11 cellular contexts compared by ENCODE assay signal in genomic region chr22:24128631-24129601, GRCh38. TPM values are rescaled to one million over a fixed set of nuclear protein-coding genes. Genes with fewer than 3 reads are reported as not detected.
A peak's percentile ranks its signal among the peaks of the same experiment; 100 is the strongest.
DNase-seq lines count a peak whose midpoint lies in the region; ATAC-seq and TF ChIP-seq lines count a peak whose summit lies in the region.
"Had no signal": no experiment of that assay in that cellular context is flagged by ENCODE, and none has a peak within 500 bp of the region (broad histone marks: within the 10 kb centered on the region; RNA-seq: fewer than 3 reads in every experiment).

No MANE protein-coding gene starts in this region.

- peaks cover 3% of the 10 kb centered on the region for H3K36me3 ChIP-seq in CD8-positive, alpha-beta memory T cell (ENCODE audit: insufficient read depth, low read length)
- H3K36me3 ChIP-seq in endodermal cell (ENCODE audit: control insufficient read depth, insufficient read depth, low read length) = peaks cover 31% of the 10 kb centered on the region

- ATAC-seq in HG03135 (IDR thresholded peaks at IDR 0.05; ENCODE audit: unreplicated experiment) = no peak

- H3K9me3 Mint-ChIP-seq in CD8-positive, alpha-beta memory T cell = no peaks in the 10 kb centered on the region
- H3K9me3 Mint-ChIP-seq in glutamatergic neuron (ENCODE audit: unreplicated experiment) = no peaks in the 10 kb centered on the region
- no peaks in the 10 kb centered on the region for H3K9me3 Mint-ChIP-seq in endodermal cell

- H3K27ac ChIP-seq in CD8-positive, alpha-beta memory T cell (ENCODE audit: low read depth, low read length) = no peak overlapping the region
- no peak overlapping the region for H3K27ac ChIP-seq in endodermal cell (ENCODE audit: low read depth, low read length)
- H3K27ac ChIP-seq: thyroid gland had no signal

- peaks cover 0 to 56% (median 4%) of the 10 kb centered on the region in 3 donors for H3K36me3 Mint-ChIP-seq in CD8-positive, alpha-beta memory T cell
- H3K36me3 Mint-ChIP-seq in glutamatergic neuron (ENCODE audit: unreplicated experiment) (no peaks in the 10 kb centered on the region), endodermal cell (ENCODE audit: low read depth) (peaks cover 28% of the 10 kb centered on the region)

- H3K27ac Mint-ChIP-seq in CD8-positive, alpha-beta memory T cell = peak overlapping the region in 5 of 8 donors; percentile 36 to 71 (median 50)
- peak overlapping the region; percentile 8 for H3K27ac Mint-ChIP-seq in glutamatergic neuron (ENCODE audit: unreplicated experiment)
- H3K27ac Mint-ChIP-seq in endodermal cell = no peak overlapping the region

- no peaks in the 10 kb centered on the region for H3K27me3 ChIP-seq in CD8-positive, alpha-beta memory T cell (ENCODE audit: insufficient read depth, low read length, poor library complexity, severe bottlenecking)
- H3K27me3 ChIP-seq in endodermal cell (ENCODE audit: control insufficient read depth, insufficient read depth, low read length, poor library complexity, severe bottlenecking) = no peaks in the 10 kb centered on the region
- H3K27me3 ChIP-seq: thyroid gland had no signal

- CTCF ChIA-PET in CD8-positive, alpha-beta memory T cell (lab: Charles Lee) = interaction anchor here (1.8 to 20.8 kb wide), 3 partner anchors 26 to 46 kb away, joined by 5 to 222 read pairs (median 11); no protein-coding TSS in a partner anchor

- peaks cover 7% of the 10 kb centered on the region for H3K4me1 ChIP-seq in CD8-positive, alpha-beta memory T cell (ENCODE audit: insufficient read depth, low read length)
- H3K4me1 ChIP-seq in endodermal cell (ENCODE audit: control insufficient read depth, insufficient read depth, low read length) = no peaks in the 10 kb centered on the region

- H3K4me3 ChIP-seq in CD8-positive, alpha-beta memory T cell (ENCODE audit: low read length) = no peak overlapping the region
- no peak overlapping the region for H3K4me3 ChIP-seq in endodermal cell (ENCODE audit: low read length)
- H3K4me3 ChIP-seq: thyroid gland had no signal

- WGBS in endodermal cell (ENCODE audit: insufficient coverage in 1 of 2, insufficient read length in 1 of 2), 2 experiments = 83 to 94% methylated on average over 5 to 10 of the region's 10 CpGs

- H3K4me1 Mint-ChIP-seq in CD8-positive, alpha-beta memory T cell = peaks cover 8 to 13% (median 11%) of the 10 kb centered on the region in 3 donors
- peaks cover 24% of the 10 kb centered on the region for H3K4me1 Mint-ChIP-seq in glutamatergic neuron (ENCODE audit: low read depth, unreplicated experiment)
- no peaks in the 10 kb centered on the region for H3K4me1 Mint-ChIP-seq in endodermal cell

- no peak overlapping the region for H3K4me3 Mint-ChIP-seq in CD8-positive, alpha-beta memory T cell
- H3K4me3 Mint-ChIP-seq in glutamatergic neuron (ENCODE audit: unreplicated experiment) (no peak overlapping the region), endodermal cell (no peak overlapping the region)

- 0 out of 3 replicates have a peak, but pooled peaks have one; percentile 20 for TF ChIP-seq CTCF in GM12872 (IDR thresholded peaks at IDR 0.05; ENCODE audit: insufficient read depth, low read depth, low read length)
- TF ChIP-seq CTCF in glutamatergic neuron (IDR thresholded peaks at IDR 0.05; ENCODE audit: partially characterized antibody, unreplicated experiment) = no peak
- no peak for TF ChIP-seq CTCF in endodermal cell (conservative IDR thresholded peaks at IDR 0.05)

- H3K27me3 Mint-ChIP-seq in CD8-positive, alpha-beta memory T cell = no peaks in the 10 kb centered on the region
- H3K27me3 Mint-ChIP-seq in glutamatergic neuron (ENCODE audit: unreplicated experiment) (peaks cover 2% of the 10 kb centered on the region), endodermal cell (ENCODE audit: insufficient read depth) (no peaks in the 10 kb centered on the region)

- H3K9me3 ChIP-seq in CD8-positive, alpha-beta memory T cell (ENCODE audit: low read length) = no peaks in the 10 kb centered on the region
- no peaks in the 10 kb centered on the region for H3K9me3 ChIP-seq in endodermal cell (ENCODE audit: control insufficient read depth, low read length)
- H3K9me3 ChIP-seq: thyroid gland had no signal

- no peak overlapping the region for H3K9ac ChIP-seq in endodermal cell (ENCODE audit: extremely low read depth, low read length, poor library complexity, severe bottlenecking)

- POLR2A ChIA-PET in CD8-positive, alpha-beta memory T cell (lab: Charles Lee) = interaction anchor here (0.6 kb wide), 1 partner anchor 101 kb away, joined by 3 read pairs; no protein-coding TSS in a partner anchor

- peak in 1 of 5 donors; percentile 41 for DNase-seq in CD8-positive, alpha-beta memory T cell
- DNase-seq in NCI-H524 treated with DMSO at 0.1 percent for 48 hours (lab: John Stamatoyannopoulos, UW) = peak; percentile 98
- no peak for DNase-seq in glutamatergic neuron
- no peak for DNase-seq in endodermal cell
- DNase-seq in putamen (ENCODE audit: low spot score) = no peak
- DNase-seq: cortex of kidney, DMS79, T-helper 9 cell, thyroid gland had no signal

RNA-seq across cellular contexts. Expression of gene SUSD2, which starts 52.4 kb away (rescaled TPM):
- under 1 TPM; 0.31 to 0.48 TPM for total RNA-seq in CD8-positive, alpha-beta memory T cell
- polyA plus RNA-seq in CD8-positive, alpha-beta memory T cell = not detected
- total RNA-seq in glutamatergic neuron (ENCODE audit: unreplicated experiment) (123 TPM), endodermal cell (1 to 10 TPM in 1 of 2 donors, under 1 TPM in 1; 0.40 to 1.6 TPM)
- 2.9 TPM for polyA plus RNA-seq in endodermal cell (2013, experiment 1 of 2)
- polyA plus RNA-seq in endodermal cell (2013, experiment 2 of 2) = 2.2 TPM

Comparison
In these comparisons a context has a peak if more than half of its experiments do, and no peak if none do; other contexts are left out.
1. RNA of gene SUSD2, which starts 52.4 kb away (total RNA-seq): 123 TPM in glutamatergic neuron (single experiment); 0.40 to 1.6 TPM in endodermal cell and 0.31 to 0.48 TPM in CD8-positive, alpha-beta memory T cell; every median in the first group is over 10 times any median in the second.